ENCODE assay signal across 22 cellular contexts in the genomic region with DNA sequence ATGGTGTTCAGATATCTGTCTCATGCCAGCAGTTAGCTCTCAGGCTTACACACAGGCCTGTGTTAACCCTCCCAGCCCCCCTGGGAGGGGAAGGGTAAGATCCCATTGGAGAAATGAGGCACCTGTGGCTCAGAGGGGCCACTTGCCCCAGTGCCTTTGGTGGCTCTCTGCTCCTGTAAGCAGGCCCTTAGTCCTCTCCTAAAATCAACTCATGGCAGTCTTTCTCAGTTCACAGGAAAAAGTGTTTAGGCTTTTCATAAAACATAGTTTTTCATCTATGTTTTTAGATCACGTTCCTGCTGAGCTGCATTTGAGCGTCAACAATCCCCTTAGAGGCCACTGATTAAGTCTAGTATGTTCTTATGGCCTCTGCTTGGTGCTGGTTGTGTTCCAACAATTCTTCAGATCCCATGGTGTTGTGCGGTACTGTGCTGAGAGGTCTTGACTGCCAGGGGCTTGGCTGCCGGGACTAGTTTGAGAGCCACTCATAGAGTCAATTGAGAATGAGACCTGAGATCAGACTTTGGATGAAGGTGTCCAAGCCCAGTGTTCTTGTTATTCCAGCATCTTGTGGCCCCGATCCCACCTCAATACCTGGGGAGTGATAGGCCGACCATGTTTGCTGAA. TPM values are rescaled to one million over a fixed set of nuclear protein-coding genes. Genes with fewer than 3 reads are reported as not detected.
DNase-seq lines count a peak whose midpoint lies in the region; ATAC-seq and TF ChIP-seq lines count a peak whose summit lies in the region.
"Had no signal": no experiment of that assay in that cellular context is flagged by ENCODE, and none has a peak within 500 bp of the region (broad histone marks: within the 10 kb centered on the region; RNA-seq: fewer than 3 reads in every experiment).

No MANE protein-coding gene starts in this region.

- H3K27me3 ChIP-seq in GM23248 (replicated peaks; ENCODE audit: insufficient read depth) (no peaks in the 10 kb centered on the region), mesenchymal stem cell (ENCODE audit: control insufficient read depth in 1 of 2, insufficient read depth in 1 of 2, low read length in 2 of 2) (no peaks in the 10 kb centered on the region)
- H3K27me3 ChIP-seq: BE2C, MG63, Peyer's patch had no signal

- H3K27me3 Mint-ChIP-seq in chondrocyte (ENCODE audit: low read depth): no peaks in the 10 kb centered on the region
- no peaks in the 10 kb centered on the region for H3K27me3 Mint-ChIP-seq in stimulated activated memory B cell treated with anti-CD40 and anti-IgM and Interleukin-4, amounts not matched to agents 10 μg/mL and 1 μg/mL and 100 μg/mL, for 72 hours

- no peak overlapping the region for H3K14ac ChIP-seq in mesenchymal stem cell (ENCODE audit: low read length in 2 of 2)

- H4K8ac ChIP-seq in mesenchymal stem cell (ENCODE audit: low read length): no peak overlapping the region

- no peak overlapping the region for H3K23ac ChIP-seq in mesenchymal stem cell (ENCODE audit: low read length in 2 of 2)

- no peak overlapping the region for H2BK12ac ChIP-seq in mesenchymal stem cell (ENCODE audit: low read length in 2 of 2)

- no peaks in the 10 kb centered on the region for H3K4me1 ChIP-seq in GM23248 (ENCODE audit: insufficient read depth)
- H3K4me1 ChIP-seq in mesenchymal stem cell (ENCODE audit: control insufficient read depth, insufficient read depth, low read depth, low read length): no peaks in the 10 kb centered on the region
- H3K4me1 ChIP-seq: A549, BE2C, Peyer's patch had no signal

- H3K79me2 ChIP-seq in GM23248 (ENCODE audit: insufficient read depth): peaks cover 12% of the 10 kb centered on the region; the same call in 1 of the 2 replicates

- H2AFZ ChIP-seq in GM23248 (no peak overlapping the region), mesenchymal stem cell (ENCODE audit: low read depth, low read length) (no peak overlapping the region)

- 82 to 84% methylated on average over 6 of the region's 6 CpGs for WGBS in GM23248 (ENCODE audit: low coverage in 1 of 2, low lambda C conversion rate in 2 of 2, missing lambda C conversion rate in 2 of 2), 2 experiments
- WGBS in mesenchymal stem cell: 87% methylated on average over 5 of the region's 6 CpGs

- H3K4me3 Mint-ChIP-seq in chondrocyte (ENCODE audit: unreplicated experiment): no peak overlapping the region
- H3K4me3 Mint-ChIP-seq in stimulated activated memory B cell treated with anti-CD40 and anti-IgM and Interleukin-4, amounts not matched to agents 10 μg/mL and 1 μg/mL and 100 μg/mL, for 72 hours: no peak overlapping the region

- no peaks in the 10 kb centered on the region for H4K20me1 ChIP-seq in GM23248 (ENCODE audit: insufficient read depth)

- H3K36me3 ChIP-seq in GM23248 (ENCODE audit: low read depth) (peaks cover 45% of the 10 kb centered on the region; the same call in 1 of the 2 replicates), mesenchymal stem cell (ENCODE audit: control insufficient read depth in 1 of 2, insufficient read depth in 2 of 2, low read depth in 1 of 2, low read length in 2 of 2) (peaks cover 93 to 100% of the 10 kb centered on the region in 2 experiments)

- H3K9me3 Mint-ChIP-seq in chondrocyte (ENCODE audit: low read depth): no peaks in the 10 kb centered on the region
- H3K9me3 Mint-ChIP-seq in stimulated activated memory B cell treated with anti-CD40 and anti-IgM and Interleukin-4, amounts not matched to agents 10 μg/mL and 1 μg/mL and 100 μg/mL, for 72 hours: no peaks in the 10 kb centered on the region
- H3K9me3 Mint-ChIP-seq in activated naive CD4-positive, alpha-beta T cell treated with anti-CD3 and anti-CD28 coated beads, Interleukin-2, amount 50 U/mL, for 72 hours: no peaks in the 10 kb centered on the region

- H3K27ac Mint-ChIP-seq in chondrocyte (ENCODE audit: unreplicated experiment): no peak overlapping the region
- peak overlapping the region; percentile 7 for H3K27ac Mint-ChIP-seq in stimulated activated memory B cell treated with anti-CD40 and anti-IgM and Interleukin-4, amounts not matched to agents 10 μg/mL and 1 μg/mL and 100 μg/mL, for 72 hours
- no peak overlapping the region for H3K27ac Mint-ChIP-seq in activated naive CD4-positive, alpha-beta T cell treated with anti-CD3 and anti-CD28 coated beads, Interleukin-2, amount 50 U/mL, for 72 hours

- H3K4me2 ChIP-seq in GM23248 (ENCODE audit: unreplicated experiment) (no peak overlapping the region), mesenchymal stem cell (ENCODE audit: low read length, poor library complexity, severe bottlenecking) (no peak overlapping the region)
- H3K4me2 ChIP-seq: A549 had no signal

- no peaks in the 10 kb centered on the region for H3K9me2 ChIP-seq in GM23248 (ENCODE audit: insufficient read depth)

- H4K91ac ChIP-seq in mesenchymal stem cell (ENCODE audit: low read length): no peak overlapping the region

- no peak overlapping the region for H2BK120ac ChIP-seq in mesenchymal stem cell (ENCODE audit: low read depth, low read length)

- H3K4me1 Mint-ChIP-seq in chondrocyte (ENCODE audit: low read depth): no peaks in the 10 kb centered on the region
- no peaks in the 10 kb centered on the region for H3K4me1 Mint-ChIP-seq in stimulated activated memory B cell treated with anti-CD40 and anti-IgM and Interleukin-4, amounts not matched to agents 10 μg/mL and 1 μg/mL and 100 μg/mL, for 72 hours

- DNase-seq in GM23248 (no peak), chondrocyte (ENCODE audit: low spot score) (peak; percentile 36), mesenchymal stem cell (no peak), G401 (ENCODE audit: low spot score) (no peak), GM19238 (ENCODE audit: insufficient read length, low spot score) (no peak)
- no peak for DNase-seq in activated naive CD4-positive, alpha-beta T cell treated with anti-CD3 and anti-CD28 coated beads, Interleukin-2, amount 50 U/mL, for 72 hours (ENCODE audit: low spot score in 2 of 2)
- DNase-seq: BE2C; COR-L47; GDM1; Kasumi-1; MG63; NCI-H1417; NCI-H187; NCI-H2107; NCI-H510A; NCI-H748 treated with DMSO at 0.1 percent for 48 hours; NK-92 treated with Interleukin-12 subunit alpha and Interleukin-12 subunit beta, amount 100 ng/mL, for 24 hours had no signal

- H3K4me3 ChIP-seq in GM23248 (no peak overlapping the region), mesenchymal stem cell (ENCODE audit: insufficient read depth in 1 of 2, low read depth in 1 of 2, low read length in 2 of 2) (no peak overlapping the region)
- H3K4me3 ChIP-seq: A549, MG63, Peyer's patch had no signal

- no peak overlapping the region for H3K4ac ChIP-seq in mesenchymal stem cell (ENCODE audit: low read depth in 1 of 2, low read length in 2 of 2)

- no peak overlapping the region for H2AK5ac ChIP-seq in mesenchymal stem cell (ENCODE audit: low read length, severe bottlenecking)

- H3K18ac ChIP-seq in mesenchymal stem cell (ENCODE audit: low read depth in 1 of 2, low read length in 2 of 2): no peak overlapping the region

- H3K79me1 ChIP-seq in mesenchymal stem cell (replicated peaks; ENCODE audit: low read length, poor library complexity, severe bottlenecking): peaks cover 48% of the 10 kb centered on the region

- no peaks in the 10 kb centered on the region for H3F3A ChIP-seq in GM23248 (ENCODE audit: insufficient read depth)

- no peak for TF ChIP-seq CTCF in chondrocyte (IDR thresholded peaks at IDR 0.05)

- ATAC-seq in stimulated activated memory B cell treated with anti-CD40 and anti-IgM and Interleukin-4, amounts not matched to agents 10 μg/mL and 1 μg/mL and 100 μg/mL, for 72 hours: no peak
- ATAC-seq in GM19328 (IDR thresholded peaks at IDR 0.05; ENCODE audit: unreplicated experiment): no peak
- ATAC-seq in activated naive CD4-positive, alpha-beta T cell treated with anti-CD3 and anti-CD28 coated beads, Interleukin-2, amount 50 U/mL, for 72 hours: no peak
- ATAC-seq: A549, Right ventricle myocardium inferior had no signal

- peaks cover 51% of the 10 kb centered on the region for H3K36me3 Mint-ChIP-seq in chondrocyte (ENCODE audit: low read depth)
- H3K36me3 Mint-ChIP-seq in stimulated activated memory B cell treated with anti-CD40 and anti-IgM and Interleukin-4, amounts not matched to agents 10 μg/mL and 1 μg/mL and 100 μg/mL, for 72 hours: peaks cover 72% of the 10 kb centered on the region
- peaks cover 0 to 16% of the 10 kb centered on the region in 2 donors for H3K36me3 Mint-ChIP-seq in activated naive CD4-positive, alpha-beta T cell treated with anti-CD3 and anti-CD28 coated beads, Interleukin-2, amount 50 U/mL, for 72 hours

- H3K27ac ChIP-seq in GM23248: no peak overlapping the region
- H3K27ac ChIP-seq in mesenchymal stem cell (ENCODE audit: low read length, poor library complexity, severe bottlenecking): no peak overlapping the region
- H3K27ac ChIP-seq: A549, Peyer's patch had no signal

- no peak overlapping the region for H2BK15ac ChIP-seq in mesenchymal stem cell (ENCODE audit: low read depth, poor library complexity, severe bottlenecking)

- in situ Hi-C loops in GM23248 (cut with MboI) (no loop called here), G401 (cut with HindIII; ENCODE audit: low sequenced_read_pairs) (no loop called here)

- no peak overlapping the region for H2BK5ac ChIP-seq in mesenchymal stem cell (ENCODE audit: low read depth, low read length, poor library complexity, severe bottlenecking)

- H3K9ac ChIP-seq in GM23248 (0 out of 2 replicates have a peak overlapping the region, but pooled peaks have one; percentile 5), mesenchymal stem cell (ENCODE audit: low read length) (peak overlapping the region; percentile 65)

- H3K9me3 ChIP-seq in GM23248 (ENCODE audit: low read depth): no peaks in the 10 kb centered on the region
- H3K9me3 ChIP-seq in mesenchymal stem cell (ENCODE audit: control insufficient read depth, low read length): no peaks in the 10 kb centered on the region
- H3K9me3 ChIP-seq: A549, BE2C, MG63, Peyer's patch had no signal

RNA-seq across cellular contexts. Expression of a gene that starts 10.6 kb away (rescaled TPM):
- total RNA-seq in GM23248 (2014; rRNA removed; shearing (Covaris generic)): 57.7 and 57.9 TPM in 2 replicates
- polyA plus RNA-seq in GM23248 (2016; fragmentation: Nextera tagmentation; extraction: Ambion mirVana): 12.5 and 13.6 TPM in 2 replicates
- 50.0 to 56.6 TPM (median 50.1 TPM) in 3 replicates for total RNA-seq in chondrocyte
- polyA plus RNA-seq in mesenchymal stem cell (2013, experiment 1 of 2): 20.6 TPM
- polyA plus RNA-seq in mesenchymal stem cell (2013, experiment 2 of 2): 19.6 TPM
- total RNA-seq in G401 (2014; rRNA removed; shearing (Covaris generic)): 59.3 and 61.8 TPM in 2 replicates
- total RNA-seq in activated naive CD4-positive, alpha-beta T cell treated with anti-CD3 and anti-CD28 coated beads, Interleukin-2, amount 50 U/mL, for 72 hours: 10 to 100 TPM; 29.6 to 52.7 TPM

RNA-seq across cellular contexts. Expression of a gene that starts 11.2 kb away (rescaled TPM):
- total RNA-seq in GM23248 (2014; rRNA removed; shearing (Covaris generic)): 3.2 and 3.9 TPM in 2 replicates
- polyA plus RNA-seq in GM23248 (2016; fragmentation: Nextera tagmentation; extraction: Ambion mirVana): 11.9 and 14.0 TPM in 2 replicates
- 8.4 to 14.0 TPM (median 9.9 TPM) in 3 replicates for total RNA-seq in chondrocyte
- 4.0 TPM for polyA plus RNA-seq in mesenchymal stem cell (2013, experiment 1 of 2)
- polyA plus RNA-seq in mesenchymal stem cell (2013, experiment 2 of 2): 4.7 TPM
- 15.0 and 16.7 TPM in 2 replicates for total RNA-seq in G401 (2014; rRNA removed; shearing (Covaris generic))
- total RNA-seq in activated naive CD4-positive, alpha-beta T cell treated with anti-CD3 and anti-CD28 coated beads, Interleukin-2, amount 50 U/mL, for 72 hours: 10 to 100 TPM; 30.1 to 38.7 TPM

RNA-seq across cellular contexts. Expression of a gene that starts 11.8 kb away (rescaled TPM):
- 51.1 and 111 TPM in 2 replicates for total RNA-seq in GM23248 (2014; rRNA removed; shearing (Covaris generic))
- polyA plus RNA-seq in GM23248 (2016; fragmentation: Nextera tagmentation; extraction: Ambion mirVana): 32.3 and 35.3 TPM in 2 replicates
- 57.1 to 68.5 TPM (median 64.6 TPM) in 3 replicates for total RNA-seq in chondrocyte
- polyA plus RNA-seq in mesenchymal stem cell (2013, experiment 1 of 2): 51.0 TPM
- 46.7 TPM for polyA plus RNA-seq in mesenchymal stem cell (2013, experiment 2 of 2)
- total RNA-seq in G401 (2014; rRNA removed; shearing (Covaris generic)): 72.4 and 97.0 TPM in 2 replicates
- 10 to 100 TPM; 85.3 to 90.7 TPM for total RNA-seq in activated naive CD4-positive, alpha-beta T cell treated with anti-CD3 and anti-CD28 coated beads, Interleukin-2, amount 50 U/mL, for 72 hours

RNA-seq across cellular contexts. Expression of a gene that starts 22.4 kb away (rescaled TPM):
- 91.6 and 124 TPM in 2 replicates for total RNA-seq in GM23248 (2014; rRNA removed; shearing (Covaris generic))
- polyA plus RNA-seq in GM23248 (2016; fragmentation: Nextera tagmentation; extraction: Ambion mirVana): 162 and 166 TPM in 2 replicates
- 111 to 122 TPM (median 120 TPM) in 3 replicates for total RNA-seq in chondrocyte
- 118 TPM for polyA plus RNA-seq in mesenchymal stem cell (2013, experiment 1 of 2)
- 125 TPM for polyA plus RNA-seq in mesenchymal stem cell (2013, experiment 2 of 2)
- total RNA-seq in G401 (2014; rRNA removed; shearing (Covaris generic)): 78.5 and 123 TPM in 2 replicates
- 10 to 100 TPM; 52.5 to 63.8 TPM for total RNA-seq in activated naive CD4-positive, alpha-beta T cell treated with anti-CD3 and anti-CD28 coated beads, Interleukin-2, amount 50 U/mL, for 72 hours

RNA-seq across cellular contexts. Expression of a gene that starts 26.6 kb away (rescaled TPM):
- not detected in 2 replicates for total RNA-seq in GM23248 (2014; rRNA removed; shearing (Covaris generic))
- polyA plus RNA-seq in GM23248 (2016; fragmentation: Nextera tagmentation; extraction: Ambion mirVana): not detected in 2 replicates
- total RNA-seq in chondrocyte: 0.15 to 0.29 TPM in 2 of 3 replicates, not detected in the other
- polyA plus RNA-seq in mesenchymal stem cell (2013, experiment 1 of 2): 0.22 TPM
- 0.25 TPM for polyA plus RNA-seq in mesenchymal stem cell (2013, experiment 2 of 2)
- total RNA-seq in G401 (2014; rRNA removed; shearing (Covaris generic)): not detected in 2 replicates
- total RNA-seq in activated naive CD4-positive, alpha-beta T cell treated with anti-CD3 and anti-CD28 coated beads, Interleukin-2, amount 50 U/mL, for 72 hours: 1 to 10 TPM in 1 of 2 donors, under 1 TPM in 1; 0.80 to 2.0 TPM
